8 cellular contexts compared by ENCODE assay signal in the genomic region with DNA sequence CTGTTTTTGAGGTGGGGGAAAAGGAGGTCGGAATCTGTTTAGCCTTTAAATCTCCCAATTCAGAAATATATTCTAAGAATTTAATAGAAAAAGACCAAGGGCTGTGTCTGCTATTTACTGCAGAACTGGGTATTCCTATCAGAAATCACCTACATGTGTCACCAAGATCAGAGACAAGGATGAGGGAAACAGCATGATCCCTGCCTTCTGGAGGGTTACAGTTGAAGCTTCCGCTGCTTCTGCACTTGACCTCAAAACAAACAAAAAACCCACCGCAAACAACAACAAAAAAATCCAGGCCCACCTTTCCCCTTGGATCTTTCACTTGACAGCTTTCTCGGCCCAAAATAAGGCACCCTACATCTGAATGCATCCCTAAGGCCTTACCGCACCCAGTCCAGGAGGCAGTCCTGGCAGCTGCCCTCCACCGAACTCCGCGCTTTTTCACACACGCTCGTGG. TPM values are rescaled to one million over a fixed set of nuclear protein-coding genes. Genes with fewer than 3 reads are reported as not detected.
A peak's percentile ranks its signal among the peaks of the same experiment; 100 is the strongest.
DNase-seq lines count a peak whose midpoint lies in the region; ATAC-seq lines count a peak whose summit lies in the region.

No MANE protein-coding gene starts in this region.

- ATAC-seq in stimulated activated naive CD8-positive, alpha-beta T cell treated with anti-CD3 and anti-CD28 coated beads, Interleukin-15, amount 100 ng/mL, for 72 hours, result no peak
- ATAC-seq in HG02973 (IDR thresholded peaks at IDR 0.05; ENCODE audit: unreplicated experiment) (no peak), GM19397 (IDR thresholded peaks at IDR 0.05; ENCODE audit: unreplicated experiment) (no peak)

- CTCF ChIA-PET in CD4-positive, alpha-beta memory T cell (lab: Charles Lee; ENCODE audit: partially characterized antibody), result no interaction called here
- CTCF ChIA-PET in activated CD4-positive, alpha-beta memory T cell treated with anti-CD3 and anti-CD28 coated beads, Interleukin-2, amount 10 ng/mL, durations not matched to agents 7 days and 5 days (lab: Charles Lee), result no interaction called here

- H3K4me3 ChIP-seq in CD4-positive, alpha-beta memory T cell (ENCODE audit: low read length in 2 of 2), result no peak overlapping the region
- H3K4me3 ChIP-seq in iPS-18a (ENCODE audit: low read length), result peak overlapping the region; percentile 70

- H3K36me3 Mint-ChIP-seq in CD4-positive, alpha-beta memory T cell, result no peaks in the 10 kb centered on the region
- no peaks in the 10 kb centered on the region for H3K36me3 Mint-ChIP-seq in activated CD4-positive, alpha-beta memory T cell treated with anti-CD3 and anti-CD28 coated beads, Interleukin-2, amount 10 ng/mL, durations not matched to agents 7 days and 5 days (ENCODE audit: low read depth)

- no peaks in the 10 kb centered on the region for H3K36me3 ChIP-seq in CD4-positive, alpha-beta memory T cell (ENCODE audit: insufficient read depth, low read length)
- no peaks in the 10 kb centered on the region for H3K36me3 ChIP-seq in iPS-18a (ENCODE audit: control insufficient read depth, low read depth, low read length)

- no peak overlapping the region for H3K27ac ChIP-seq in CD4-positive, alpha-beta memory T cell (ENCODE audit: low read depth, low read length)
- peak overlapping the region; percentile 0 for H3K27ac ChIP-seq in iPS-18a (ENCODE audit: low read length)

- POLR2A ChIA-PET in CD4-positive, alpha-beta memory T cell (lab: Charles Lee; ENCODE audit: partially characterized antibody), result no interaction called here
- POLR2A ChIA-PET in activated CD4-positive, alpha-beta memory T cell treated with anti-CD3 and anti-CD28 coated beads, Interleukin-2, amount 10 ng/mL, durations not matched to agents 7 days and 5 days (lab: Charles Lee), result no interaction called here

- no peaks in the 10 kb centered on the region for H3K9me3 ChIP-seq in CD4-positive, alpha-beta memory T cell (ENCODE audit: control insufficient read depth in 1 of 2, low read length in 2 of 2)
- no peaks in the 10 kb centered on the region for H3K9me3 ChIP-seq in iPS-18a (ENCODE audit: control insufficient read depth, low read depth, low read length)

- H3K27me3 ChIP-seq in CD4-positive, alpha-beta memory T cell (ENCODE audit: insufficient read depth, low read length), result peaks cover 10% of the 10 kb centered on the region
- peaks cover 8% of the 10 kb centered on the region for H3K27me3 ChIP-seq in iPS-18a (ENCODE audit: control insufficient read depth, insufficient read depth, low read length)

- no peak overlapping the region for H3K27ac Mint-ChIP-seq in CD4-positive, alpha-beta memory T cell
- H3K27ac Mint-ChIP-seq in activated CD4-positive, alpha-beta memory T cell treated with anti-CD3 and anti-CD28 coated beads, Interleukin-2, amount 10 ng/mL, durations not matched to agents 7 days and 5 days, result no peak overlapping the region
- H3K27ac Mint-ChIP-seq in stimulated activated naive CD8-positive, alpha-beta T cell treated with anti-CD3 and anti-CD28 coated beads, Interleukin-15, amount 100 ng/mL, for 72 hours, result no peak overlapping the region

- H3K4me1 Mint-ChIP-seq in CD4-positive, alpha-beta memory T cell, result peaks cover 8 to 20% (median 16%) of the 10 kb centered on the region in 4 donors
- peaks cover 11% of the 10 kb centered on the region for H3K4me1 Mint-ChIP-seq in activated CD4-positive, alpha-beta memory T cell treated with anti-CD3 and anti-CD28 coated beads, Interleukin-2, amount 10 ng/mL, durations not matched to agents 7 days and 5 days
- peaks cover 26% of the 10 kb centered on the region for H3K4me1 Mint-ChIP-seq in stimulated activated naive CD8-positive, alpha-beta T cell treated with anti-CD3 and anti-CD28 coated beads, Interleukin-15, amount 100 ng/mL, for 72 hours

- peaks cover 11% of the 10 kb centered on the region for H3K4me1 ChIP-seq in CD4-positive, alpha-beta memory T cell (ENCODE audit: insufficient read depth, low read length)
- no peaks in the 10 kb centered on the region for H3K4me1 ChIP-seq in iPS-18a (ENCODE audit: control insufficient read depth, low read depth, low read length)

- H3K27me3 Mint-ChIP-seq in CD4-positive, alpha-beta memory T cell, result peaks cover 36 to 37% of the 10 kb centered on the region in 2 donors
- H3K27me3 Mint-ChIP-seq in activated CD4-positive, alpha-beta memory T cell treated with anti-CD3 and anti-CD28 coated beads, Interleukin-2, amount 10 ng/mL, durations not matched to agents 7 days and 5 days, result peaks cover 44% of the 10 kb centered on the region
- peaks cover 65% of the 10 kb centered on the region for H3K27me3 Mint-ChIP-seq in stimulated activated naive CD8-positive, alpha-beta T cell treated with anti-CD3 and anti-CD28 coated beads, Interleukin-15, amount 100 ng/mL, for 72 hours

- peaks cover 0 to 2% (median 0%) of the 10 kb centered on the region in 8 donors for H3K9me3 Mint-ChIP-seq in CD4-positive, alpha-beta memory T cell
- no peaks in the 10 kb centered on the region for H3K9me3 Mint-ChIP-seq in activated CD4-positive, alpha-beta memory T cell treated with anti-CD3 and anti-CD28 coated beads, Interleukin-2, amount 10 ng/mL, durations not matched to agents 7 days and 5 days
- H3K9me3 Mint-ChIP-seq in stimulated activated naive CD8-positive, alpha-beta T cell treated with anti-CD3 and anti-CD28 coated beads, Interleukin-15, amount 100 ng/mL, for 72 hours, result no peaks in the 10 kb centered on the region

- intact Hi-C loops in CD4-positive, alpha-beta memory T cell (cut with micrococcal nuclease), result loop anchor here (10.0 kb wide), 1 partner anchor 141 kb away; no protein-coding TSS in a partner anchor

- H3K9ac ChIP-seq in iPS-18a (ENCODE audit: low read length), result peak overlapping the region; percentile 49

- no peak for DNase-seq in CD4-positive, alpha-beta memory T cell
- DNase-seq in H4 (ENCODE audit: low spot score) (peak; percentile 21), SIG-M5 (lab: John Stamatoyannopoulos, UW) (no peak)
- DNase-seq in activated CD4-positive, alpha-beta memory T cell treated with anti-CD3 and anti-CD28 coated beads, Interleukin-2, amount 10 ng/mL, durations not matched to agents 7 days and 5 days, result no peak
- DNase-seq in stimulated activated naive CD8-positive, alpha-beta T cell treated with anti-CD3 and anti-CD28 coated beads, Interleukin-15, amount 100 ng/mL, for 72 hours, result no peak

- H3K4me3 Mint-ChIP-seq in CD4-positive, alpha-beta memory T cell, result peak overlapping the region; percentile 73 to 84 (median 80)
- H3K4me3 Mint-ChIP-seq in activated CD4-positive, alpha-beta memory T cell treated with anti-CD3 and anti-CD28 coated beads, Interleukin-2, amount 10 ng/mL, durations not matched to agents 7 days and 5 days, result peak overlapping the region; percentile 8
- H3K4me3 Mint-ChIP-seq in stimulated activated naive CD8-positive, alpha-beta T cell treated with anti-CD3 and anti-CD28 coated beads, Interleukin-15, amount 100 ng/mL, for 72 hours, result peak overlapping the region; percentile 48 to 66

RNA-seq across cellular contexts. Expression of a gene that starts 0.8 kb away (rescaled TPM):
- total RNA-seq in CD4-positive, alpha-beta memory T cell, result under 1 TPM; 0.47 to 0.81 TPM
- under 1 TPM in 1 of 2 donors, not detected in 1; 0.70 TPM for polyA plus RNA-seq in CD4-positive, alpha-beta memory T cell
- total RNA-seq in H4 (2014; rRNA removed; shearing (Covaris generic)), result 9.9 and 14.0 TPM in 2 replicates
- not detected for total RNA-seq in activated CD4-positive, alpha-beta memory T cell treated with anti-CD3 and anti-CD28 coated beads, Interleukin-2, amount 10 ng/mL, durations not matched to agents 7 days and 5 days

Comparison
In these comparisons a context has a peak if more than half of its experiments do, and no peak if none do; other contexts are left out.
1. H3K4me3 Mint-ChIP-seq: peak in every context shown above with its lines; median percentile 80 in CD4-positive, alpha-beta memory T cell; 57 in stimulated activated naive CD8-positive, alpha-beta T cell treated with anti-CD3 and anti-CD28 coated beads, Interleukin-15, amount 100 ng/mL, for 72 hours; 8 in activated CD4-positive, alpha-beta memory T cell treated with anti-CD3 and anti-CD28 coated beads, Interleukin-2, amount 10 ng/mL, durations not matched to agents 7 days and 5 days.